2 cellular contexts compared by ENCODE assay signal in the genomic region with DNA sequence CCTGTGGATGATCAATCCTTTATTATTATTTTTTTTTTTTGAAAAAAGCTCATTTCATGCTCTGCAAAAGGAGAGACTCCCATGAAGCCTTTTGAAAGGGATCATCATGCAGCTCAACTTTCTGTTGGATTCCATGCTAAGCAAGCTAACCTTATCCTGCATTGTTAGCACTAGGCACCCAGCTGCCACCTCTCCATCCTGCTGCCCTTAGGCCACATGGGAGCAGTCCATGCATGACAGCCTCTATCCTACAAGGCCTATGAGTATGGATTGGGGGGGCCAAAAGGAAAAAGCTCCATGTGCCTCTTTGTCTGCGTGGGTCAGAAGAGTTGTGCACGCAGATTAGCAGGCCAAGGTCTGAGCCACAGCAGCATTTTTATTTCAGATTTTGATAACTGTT.
TF ChIP-seq lines count a peak whose summit lies in the region.

No MANE protein-coding gene starts in this region.

TF ChIP-seq in WTC11, 78 proteins besides CTCF, POLR2A, EP300 and RAD21:
- TF ChIP-seq ZNF671 (CRISPR knock-in tag; IDR thresholded peaks at IDR 0.05) (peak; percentile 20; the same call in 1 of the 2 replicates), TEAD4 (CRISPR knock-in tag; IDR thresholded peaks at IDR 0.05) (no peak)

TF ChIP-seq in HepG2, 621 proteins besides CTCF, POLR2A, EP300 and RAD21:
- TF ChIP-seq ZNF883 (CRISPR knock-in tag; IDR thresholded peaks at IDR 0.05; ENCODE audit: not compliant biosample characterization) (no peak), ZNF782 (CRISPR knock-in tag; IDR thresholded peaks at IDR 0.05; ENCODE audit: borderline replicate concordance) (no peak), FOXK1 (CRISPR knock-in tag; IDR thresholded peaks at IDR 0.05; ENCODE audit: borderline replicate concordance, low read depth) (no peak), CREM (IDR thresholded peaks at IDR 0.05) (no peak), CREM (CRISPR knock-in tag; IDR thresholded peaks at IDR 0.05) (no peak), ZNF747 (CRISPR knock-in tag; IDR thresholded peaks at IDR 0.05; ENCODE audit: borderline replicate concordance) (no peak), ZNF335 (CRISPR knock-in tag; IDR thresholded peaks at IDR 0.05) (no peak), KDM5B (CRISPR knock-in tag; IDR thresholded peaks at IDR 0.05; ENCODE audit: borderline replicate concordance) (no peak), ZNF572 (CRISPR knock-in tag; IDR thresholded peaks at IDR 0.05) (no peak), ONECUT2 (CRISPR knock-in tag; IDR thresholded peaks at IDR 0.05) (no peak), JARID2 (CRISPR knock-in tag; IDR thresholded peaks at IDR 0.05; ENCODE audit: insufficient replicate concordance) (no peak), ATM (IDR thresholded peaks at IDR 0.05; ENCODE audit: borderline replicate concordance) (no peak), ZNF460 (CRISPR knock-in tag; IDR thresholded peaks at IDR 0.05; ENCODE audit: borderline replicate concordance) (no peak), ZNF569 (CRISPR knock-in tag; IDR thresholded peaks at IDR 0.05; ENCODE audit: borderline replicate concordance) (no peak), ATF7 (IDR thresholded peaks at IDR 0.05) (no peak), ATF7 (CRISPR knock-in tag; IDR thresholded peaks at IDR 0.05) (no peak), SSRP1 (CRISPR knock-in tag; IDR thresholded peaks at IDR 0.05) (no peak), ATF3 (CRISPR knock-in tag; IDR thresholded peaks at IDR 0.05) (no peak)
- TF ChIP-seq, protein P1, sequence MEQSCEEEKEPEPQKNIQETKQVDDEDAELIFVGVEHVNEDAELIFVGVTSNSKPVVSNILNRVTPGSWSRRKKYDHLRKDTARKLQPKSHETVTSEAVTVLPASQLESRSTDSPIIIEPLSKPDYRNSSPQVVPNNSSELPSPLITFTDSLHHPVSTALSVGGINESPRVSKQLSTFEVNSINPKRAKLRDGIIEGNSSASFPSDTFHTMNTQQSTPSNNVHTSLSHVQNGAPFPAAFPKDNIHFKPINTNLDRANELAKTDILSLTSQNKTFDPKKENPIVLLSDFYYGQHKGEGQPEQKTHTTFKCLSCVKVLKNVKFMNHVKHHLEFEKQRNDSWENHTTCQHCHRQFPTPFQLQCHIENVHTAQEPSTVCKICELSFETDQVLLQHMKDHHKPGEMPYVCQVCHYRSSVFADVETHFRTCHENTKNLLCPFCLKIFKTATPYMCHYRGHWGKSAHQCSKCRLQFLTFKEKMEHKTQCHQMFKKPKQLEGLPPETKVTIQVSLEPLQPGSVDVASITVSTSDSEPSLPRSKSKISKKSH (CRISPR knock-in tag; IDR thresholded peaks at IDR 0.05; ENCODE audit: borderline replicate concordance) = no peak
- TF ChIP-seq, protein P2, sequence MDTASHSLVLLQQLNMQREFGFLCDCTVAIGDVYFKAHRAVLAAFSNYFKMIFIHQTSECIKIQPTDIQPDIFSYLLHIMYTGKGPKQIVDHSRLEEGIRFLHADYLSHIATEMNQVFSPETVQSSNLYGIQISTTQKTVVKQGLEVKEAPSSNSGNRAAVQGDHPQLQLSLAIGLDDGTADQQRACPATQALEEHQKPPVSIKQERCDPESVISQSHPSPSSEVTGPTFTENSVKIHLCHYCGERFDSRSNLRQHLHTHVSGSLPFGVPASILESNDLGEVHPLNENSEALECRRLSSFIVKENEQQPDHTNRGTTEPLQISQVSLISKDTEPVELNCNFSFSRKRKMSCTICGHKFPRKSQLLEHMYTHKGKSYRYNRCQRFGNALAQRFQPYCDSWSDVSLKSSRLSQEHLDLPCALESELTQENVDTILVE (CRISPR knock-in tag; IDR thresholded peaks at IDR 0.05) = no peak
- TF ChIP-seq, protein P3, sequence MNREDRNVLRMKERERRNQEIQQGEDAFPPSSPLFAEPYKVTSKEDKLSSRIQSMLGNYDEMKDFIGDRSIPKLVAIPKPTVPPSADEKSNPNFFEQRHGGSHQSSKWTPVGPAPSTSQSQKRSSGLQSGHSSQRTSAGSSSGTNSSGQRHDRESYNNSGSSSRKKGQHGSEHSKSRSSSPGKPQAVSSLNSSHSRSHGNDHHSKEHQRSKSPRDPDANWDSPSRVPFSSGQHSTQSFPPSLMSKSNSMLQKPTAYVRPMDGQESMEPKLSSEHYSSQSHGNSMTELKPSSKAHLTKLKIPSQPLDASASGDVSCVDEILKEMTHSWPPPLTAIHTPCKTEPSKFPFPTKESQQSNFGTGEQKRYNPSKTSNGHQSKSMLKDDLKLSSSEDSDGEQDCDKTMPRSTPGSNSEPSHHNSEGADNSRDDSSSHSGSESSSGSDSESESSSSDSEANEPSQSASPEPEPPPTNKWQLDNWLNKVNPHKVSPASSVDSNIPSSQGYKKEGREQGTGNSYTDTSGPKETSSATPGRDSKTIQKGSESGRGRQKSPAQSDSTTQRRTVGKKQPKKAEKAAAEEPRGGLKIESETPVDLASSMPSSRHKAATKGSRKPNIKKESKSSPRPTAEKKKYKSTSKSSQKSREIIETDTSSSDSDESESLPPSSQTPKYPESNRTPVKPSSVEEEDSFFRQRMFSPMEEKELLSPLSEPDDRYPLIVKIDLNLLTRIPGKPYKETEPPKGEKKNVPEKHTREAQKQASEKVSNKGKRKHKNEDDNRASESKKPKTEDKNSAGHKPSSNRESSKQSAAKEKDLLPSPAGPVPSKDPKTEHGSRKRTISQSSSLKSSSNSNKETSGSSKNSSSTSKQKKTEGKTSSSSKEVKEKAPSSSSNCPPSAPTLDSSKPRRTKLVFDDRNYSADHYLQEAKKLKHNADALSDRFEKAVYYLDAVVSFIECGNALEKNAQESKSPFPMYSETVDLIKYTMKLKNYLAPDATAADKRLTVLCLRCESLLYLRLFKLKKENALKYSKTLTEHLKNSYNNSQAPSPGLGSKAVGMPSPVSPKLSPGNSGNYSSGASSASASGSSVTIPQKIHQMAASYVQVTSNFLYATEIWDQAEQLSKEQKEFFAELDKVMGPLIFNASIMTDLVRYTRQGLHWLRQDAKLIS (CRISPR knock-in tag; IDR thresholded peaks at IDR 0.05) = no peak
- TF ChIP-seq, protein P4, sequence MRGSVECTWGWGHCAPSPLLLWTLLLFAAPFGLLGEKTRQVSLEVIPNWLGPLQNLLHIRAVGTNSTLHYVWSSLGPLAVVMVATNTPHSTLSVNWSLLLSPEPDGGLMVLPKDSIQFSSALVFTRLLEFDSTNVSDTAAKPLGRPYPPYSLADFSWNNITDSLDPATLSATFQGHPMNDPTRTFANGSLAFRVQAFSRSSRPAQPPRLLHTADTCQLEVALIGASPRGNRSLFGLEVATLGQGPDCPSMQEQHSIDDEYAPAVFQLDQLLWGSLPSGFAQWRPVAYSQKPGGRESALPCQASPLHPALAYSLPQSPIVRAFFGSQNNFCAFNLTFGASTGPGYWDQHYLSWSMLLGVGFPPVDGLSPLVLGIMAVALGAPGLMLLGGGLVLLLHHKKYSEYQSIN (CRISPR knock-in tag; IDR thresholded peaks at IDR 0.05; ENCODE audit: borderline replicate concordance) = no peak
